ENCODE assay signal across 9 cellular contexts in genomic region chrX:51742586-51742985, GRCh38. TPM values are rescaled to one million over a fixed set of nuclear protein-coding genes. Genes with fewer than 3 reads are reported as not detected.
DNase-seq lines count a peak whose midpoint lies in the region; ATAC-seq and TF ChIP-seq lines count a peak whose summit lies in the region.
"Had no signal": no experiment of that assay in that cellular context is flagged by ENCODE, and none has a peak within 500 bp of the region (broad histone marks: within the 10 kb centered on the region; RNA-seq: fewer than 3 reads in every experiment).

No MANE protein-coding gene starts in this region.

- no peaks in the 10 kb centered on the region for H3K27me3 ChIP-seq in NT2/D1 (ENCODE audit: insufficient read depth, insufficient read length)
- peaks cover 0 to 5% (median 0%) of the 10 kb centered on the region in 3 donors for H3K27me3 ChIP-seq in psoas muscle (ENCODE audit: insufficient read depth in 3 of 3, low read length in 2 of 3)

- TF ChIP-seq CTCF in GM12865 (IDR thresholded peaks at IDR 0.05; ENCODE audit: insufficient read depth, low read depth, low read length, missing control alignments) (no peak), fibroblast of pulmonary artery (IDR thresholded peaks at IDR 0.05; ENCODE audit: low read length, missing control alignments) (no peak), psoas muscle (IDR thresholded peaks at IDR 0.05) (no peak)

- H3K9me3 ChIP-seq in NT2/D1 (ENCODE audit: insufficient read depth, low read length) (no peaks in the 10 kb centered on the region), psoas muscle (no peaks in the 10 kb centered on the region)

- intact Hi-C loops in psoas muscle (cut with DNase I): no loop called here

- H3K36me3 ChIP-seq in NT2/D1 (ENCODE audit: insufficient read depth, insufficient read length, low read length) (peaks cover 19% of the 10 kb centered on the region), psoas muscle (ENCODE audit: insufficient read depth in 1 of 2, low read depth in 1 of 2) (no peaks in the 10 kb centered on the region)

- H3K27ac ChIP-seq in psoas muscle: no peak overlapping the region

- WGBS in psoas muscle, 3 donors: 54 to 82% (median 74%) methylated on average over 3 of the region's 3 CpGs

- DNase-seq in GM12865 (ENCODE audit: low read depth): no peak
- peak; percentile 83 for DNase-seq in NT2/D1 (ENCODE audit: low read depth, low spot score)
- no peak for DNase-seq in fibroblast of pulmonary artery (ENCODE audit: low read depth)
- DNase-seq in psoas muscle: no peak
- DNase-seq in NCI-H1417 (lab: John Stamatoyannopoulos, UW): no peak
- no peak for DNase-seq in HCEC 1CT
- DNase-seq in foreskin melanocyte: no peak
- no peak for DNase-seq in NCI-H524 (lab: John Stamatoyannopoulos, UW)
- DNase-seq: NCI-H2029 treated with DMSO at 0.1 percent for 48 hours had no signal

- ATAC-seq in psoas muscle: no peak

- H3K4me3 ChIP-seq in GM12865 (ENCODE audit: low read depth, low read length) (peak overlapping the region; percentile 84), NT2/D1 (ENCODE audit: insufficient read length, low read depth) (no peak overlapping the region), fibroblast of pulmonary artery (replicated peaks; ENCODE audit: low read depth, low read length) (peak overlapping the region; percentile 74), psoas muscle (peak overlapping the region; percentile 70)

- no peaks in the 10 kb centered on the region for H3K4me1 ChIP-seq in NT2/D1 (ENCODE audit: insufficient read depth, insufficient read length)
- H3K4me1 ChIP-seq in psoas muscle: no peaks in the 10 kb centered on the region

- peak overlapping the region; percentile 96 for H3K9ac ChIP-seq in NT2/D1 (ENCODE audit: insufficient read length, low read depth)

RNA-seq across cellular contexts. Expression of gene GSPT2, which starts 0.7 kb away (rescaled TPM):
- 1 to 10 TPM; 4.0 to 7.8 (median 5.6) TPM for total RNA-seq in psoas muscle
- polyA plus RNA-seq in psoas muscle: 1 to 10 TPM; 1.8 to 3.9 (median 2.3) TPM

RNA-seq across cellular contexts. Expression of gene CENPVL1, which starts 32.3 kb away (rescaled TPM):
- total RNA-seq in psoas muscle: not detected
- polyA plus RNA-seq in psoas muscle: not detected

RNA-seq across cellular contexts. Expression of gene CENPVL2, which starts 60.0 kb away (rescaled TPM):
- total RNA-seq in psoas muscle: not detected
- not detected for polyA plus RNA-seq in psoas muscle
